Comparison of ENCODE assay signal across 8 cellular contexts in the genomic region with DNA sequence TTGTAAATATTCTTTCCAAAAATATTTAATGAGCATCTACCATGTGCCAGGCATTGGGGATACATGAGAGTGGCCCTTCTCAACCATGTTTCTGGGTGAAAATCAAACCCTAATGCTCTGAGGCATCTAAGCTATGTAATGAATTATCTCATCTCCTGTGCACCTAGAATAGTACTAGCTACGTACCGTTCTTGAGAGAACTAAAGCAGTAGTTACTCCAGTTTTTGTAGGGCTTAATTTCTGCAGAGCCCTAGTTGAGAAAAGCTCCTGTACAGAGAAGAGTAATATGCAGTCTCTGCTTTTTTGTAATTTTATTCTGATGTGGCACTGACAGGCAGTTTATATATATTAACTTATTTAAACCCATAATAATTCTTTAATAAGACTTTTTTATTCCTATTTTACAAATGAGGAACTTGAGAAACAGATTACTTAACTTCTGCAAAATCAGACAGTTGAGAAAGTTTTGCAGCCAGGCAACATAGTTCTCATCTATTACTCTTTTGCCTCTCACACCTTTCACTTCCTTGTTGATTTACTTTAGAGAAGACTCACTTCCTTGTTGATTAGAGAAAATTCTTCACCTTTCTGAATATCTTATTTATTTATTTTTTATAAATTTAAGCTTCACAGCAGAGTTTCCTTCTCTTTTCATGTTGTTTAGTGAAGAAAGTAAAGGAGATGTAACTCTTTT. TPM values are rescaled to one million over a fixed set of nuclear protein-coding genes. Genes with fewer than 3 reads are reported as not detected.
DNase-seq lines count a peak whose midpoint lies in the region; ATAC-seq and TF ChIP-seq lines count a peak whose summit lies in the region.

No MANE protein-coding gene starts in this region.

- no peaks in the 10 kb centered on the region for H3K27me3 ChIP-seq in foreskin keratinocyte

- intact Hi-C loops in dendritic cell treated with granulocyte-macrophage colony-stimulating factor and Interleukin-4, amounts not matched to agents 40 ng/mL and 50 ng/mL, for 4 days (cut with micrococcal nuclease) = loop anchor here (5.0 to 10.0 kb wide), 2 partner anchors 210 to 542 kb away; partner anchors contain the start of gene HNMT
- intact Hi-C loops in left colon (cut with DNase I, micrococcal nuclease) = no loop called here

- peaks cover 15% of the 10 kb centered on the region for H3K36me3 Mint-ChIP-seq in dendritic cell treated with granulocyte-macrophage colony-stimulating factor and Interleukin-4, amounts not matched to agents 40 ng/mL and 50 ng/mL, for 4 days (ENCODE audit: low read depth)

- ATAC-seq in GM21367 (IDR thresholded peaks at IDR 0.05; ENCODE audit: unreplicated experiment) (peak; percentile 46), left colon (no peak), foreskin keratinocyte (no peak)

- H3K27me3 Mint-ChIP-seq in dendritic cell treated with granulocyte-macrophage colony-stimulating factor and Interleukin-4, amounts not matched to agents 40 ng/mL and 50 ng/mL, for 4 days = no peaks in the 10 kb centered on the region

- H3K9me3 Mint-ChIP-seq in dendritic cell treated with granulocyte-macrophage colony-stimulating factor and Interleukin-4, amounts not matched to agents 40 ng/mL and 50 ng/mL, for 4 days = no peaks in the 10 kb centered on the region

- peaks cover 47% of the 10 kb centered on the region for H3K4me1 Mint-ChIP-seq in dendritic cell treated with granulocyte-macrophage colony-stimulating factor and Interleukin-4, amounts not matched to agents 40 ng/mL and 50 ng/mL, for 4 days (ENCODE audit: low read depth)

- TF ChIP-seq CTCF in foreskin keratinocyte (conservative IDR thresholded peaks at IDR 0.05) = no peak

- DNase-seq in CD1c-positive myeloid dendritic cell (ENCODE audit: extremely low spot score) (peak; percentile 87), HT-29 (ENCODE audit: low spot score) (peak; percentile 38), NCI-H1436 treated with DMSO at 0.1 percent for 48 hours (lab: John Stamatoyannopoulos, UW) (no peak), left colon (no peak), NK-92 (lab: John Stamatoyannopoulos, UW; ENCODE audit: unreplicated experiment) (no peak), foreskin keratinocyte (no peak)

- no peak overlapping the region for H3K27ac Mint-ChIP-seq in dendritic cell treated with granulocyte-macrophage colony-stimulating factor and Interleukin-4, amounts not matched to agents 40 ng/mL and 50 ng/mL, for 4 days

- H3K27ac ChIP-seq in foreskin keratinocyte = no peak overlapping the region

- peaks cover 17% of the 10 kb centered on the region for H3K4me1 ChIP-seq in foreskin keratinocyte

- H3K4me3 Mint-ChIP-seq in dendritic cell treated with granulocyte-macrophage colony-stimulating factor and Interleukin-4, amounts not matched to agents 40 ng/mL and 50 ng/mL, for 4 days = peak overlapping the region; percentile 67

RNA-seq across cellular contexts. Expression of gene SPOPL, which starts 3.1 kb away (rescaled TPM):
- total RNA-seq in HT-29 (2014; rRNA removed; shearing (Covaris generic)) = 19.0 and 20.4 TPM in 2 replicates
- 10 to 100 TPM; 32.0 to 34.5 TPM for total RNA-seq in left colon
- 14.5 and 14.9 TPM in 2 replicates for total RNA-seq in foreskin keratinocyte
- 2.7 and 3.6 TPM in 2 replicates for polyA plus RNA-seq in foreskin keratinocyte

Comparison
In these comparisons a context has a peak if more than half of its experiments do, and no peak if none do; other contexts are left out.
1. DNase-seq: peak in CD1c-positive myeloid dendritic cell (single experiment) and HT-29 (single experiment); none in NCI-H1436 treated with DMSO at 0.1 percent for 48 hours (single experiment), left colon (0 of 2), NK-92 (single experiment) and foreskin keratinocyte (0 of 2).